1 cellular context compared by ENCODE assay signal in the genomic region with DNA sequence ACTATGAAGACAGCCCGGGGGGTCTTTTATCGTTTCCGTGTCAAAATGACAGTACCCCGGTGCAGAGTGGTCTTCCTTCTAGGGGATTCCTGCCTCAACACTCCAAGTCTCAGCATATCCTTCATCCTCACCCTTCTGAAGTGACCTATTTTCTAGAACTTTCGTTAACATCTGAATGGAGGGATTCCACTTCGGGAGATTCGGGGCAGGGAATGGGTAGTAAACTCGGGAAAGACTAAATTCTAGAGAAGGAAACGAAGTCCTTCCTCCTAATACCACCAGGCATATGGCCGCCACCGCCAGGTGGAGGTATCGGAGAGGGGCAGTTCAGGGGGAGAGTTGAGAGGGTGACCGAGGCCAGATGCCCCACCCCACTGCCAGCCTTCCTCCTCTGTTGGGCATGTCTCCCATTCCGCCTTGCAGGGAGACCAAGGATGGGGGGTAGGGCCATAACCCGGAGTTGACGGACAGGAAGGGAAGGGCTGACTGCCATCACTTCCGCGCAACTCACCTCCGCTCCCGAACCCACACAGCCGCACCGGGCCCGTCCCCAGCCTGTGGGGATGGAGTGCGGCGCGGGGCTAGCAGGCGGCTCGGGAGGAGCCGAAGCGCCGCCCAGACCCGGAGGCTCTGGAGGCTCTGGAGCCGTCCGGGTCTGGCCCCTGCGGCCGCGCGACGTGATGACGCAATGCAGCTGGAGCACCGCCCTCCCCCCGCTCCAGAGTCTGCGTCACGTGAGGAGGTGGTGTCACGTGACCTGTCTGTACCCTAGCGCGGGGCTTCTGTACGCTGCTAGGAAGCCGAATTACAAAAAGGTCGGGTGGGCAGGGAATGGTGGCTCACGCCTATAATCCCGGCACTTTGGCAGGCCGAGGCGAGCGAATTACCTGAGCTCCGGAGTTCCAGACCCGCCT.
TF ChIP-seq lines count a peak whose summit lies in the region.

Gene KLHL12 (minus strand): TSS at position 657 of the 914 bp plus-strand sequence. CDS start 2,072 bp downstream, outside the sequence.

TF ChIP-seq in WTC11, 78 proteins besides CTCF, POLR2A, EP300 and RAD21 (continued from another document):
- TF ChIP-seq FOXP4 (CRISPR knock-in tag; IDR thresholded peaks at IDR 0.05): peak; percentile 92; the same call in 1 of the 2 replicates
- peak; percentile 88 for TF ChIP-seq MAX (CRISPR knock-in tag; IDR thresholded peaks at IDR 0.05)
- peak; percentile 90; the same call in 1 of the 2 replicates for TF ChIP-seq ARID4B (CRISPR knock-in tag; IDR thresholded peaks at IDR 0.05; ENCODE audit: borderline replicate concordance)
- TF ChIP-seq SMAD3 (CRISPR knock-in tag; IDR thresholded peaks at IDR 0.05; ENCODE audit: borderline replicate concordance): peak; percentile 68; the same call in 1 of the 2 replicates
- TF ChIP-seq HMGXB4 (CRISPR knock-in tag; IDR thresholded peaks at IDR 0.05): peak; percentile 94
- TF ChIP-seq ZNF317 (CRISPR knock-in tag; IDR thresholded peaks at IDR 0.05; ENCODE audit: borderline replicate concordance, low read depth): no peak
- peak; percentile 56; the same call in 1 of the 2 replicates for TF ChIP-seq NFE2L1 (CRISPR knock-in tag; IDR thresholded peaks at IDR 0.05)
- no peak for TF ChIP-seq ZNF263 (CRISPR knock-in tag; IDR thresholded peaks at IDR 0.05; ENCODE audit: low read depth)
